8 cellular contexts compared by ENCODE assay signal in genomic region chr19:42255766-42256750, GRCh38. TPM values are rescaled to one million over a fixed set of nuclear protein-coding genes. Genes with fewer than 3 reads are reported as not detected.
DNase-seq lines count a peak whose midpoint lies in the region; ATAC-seq and TF ChIP-seq lines count a peak whose summit lies in the region.

No MANE protein-coding gene starts in this region.

- H3K36me3 ChIP-seq in MG63 (peaks cover 24% of the 10 kb centered on the region), prostate gland (no peaks in the 10 kb centered on the region)

- H3K9me3 ChIP-seq in MG63: no peaks in the 10 kb centered on the region
- no peaks in the 10 kb centered on the region for H3K9me3 ChIP-seq in prostate gland

- peak overlapping the region; percentile 100 for H3K4me3 ChIP-seq in MG63
- H3K4me3 ChIP-seq in prostate gland: peak overlapping the region; percentile 98

- WGBS in prostate gland: 4% methylated on average over 38 of the region's 38 CpGs

- H3K27me3 ChIP-seq in MG63 (no peaks in the 10 kb centered on the region), prostate gland (replicated peaks; ENCODE audit: insufficient read depth) (no peaks in the 10 kb centered on the region)

- intact Hi-C loops in left ventricle myocardium superior (cut with micrococcal nuclease): no loop called here
- intact Hi-C loops in prostate gland (cut with DNase I): loop anchor here (1.0 kb wide), 1 partner anchor 12 kb away; no protein-coding TSS in a partner anchor

- peak overlapping the region; percentile 98 for H3K27ac ChIP-seq in prostate gland

- peaks cover 9% of the 10 kb centered on the region for H3K4me1 ChIP-seq in prostate gland (replicated peaks)

- no peak for TF ChIP-seq CTCF in prostate gland (IDR thresholded peaks at IDR 0.05)

- ATAC-seq in left ventricle myocardium superior (peak; percentile 4), HG02678 (IDR thresholded peaks at IDR 0.05; ENCODE audit: unreplicated experiment) (no peak), GM21723 (IDR thresholded peaks at IDR 0.05; ENCODE audit: unreplicated experiment) (no peak), HG03108 (IDR thresholded peaks at IDR 0.05; ENCODE audit: unreplicated experiment) (no peak)

- TF ChIP-seq POLR2A in prostate gland (IDR thresholded peaks at IDR 0.05): no peak

- DNase-seq in DMS79 treated with DMSO at 0.1 percent for 48 hours (lab: John Stamatoyannopoulos, UW): peak; percentile 37
- DNase-seq in MG63: no peak
- DNase-seq in amniotic epithelial cell (ENCODE audit: low read depth): peak; percentile 52
- peak; percentile 75 for DNase-seq in left ventricle myocardium superior
- DNase-seq in prostate gland (ENCODE audit: low spot score): no peak

RNA-seq across cellular contexts. Expression of gene ERF, which starts 1.1 kb away (rescaled TPM):
- total RNA-seq in MG63 (2014; rRNA removed; shearing (Covaris generic); ENCODE audit: low replicate concordance): 78.3 and 168 TPM in 2 replicates
- total RNA-seq in left ventricle myocardium superior (46.0 TPM), prostate gland (100 to 1,000 TPM in 1 of 2 donors, 10 to 100 TPM in 1; 33.9 to 121 TPM)

RNA-seq across cellular contexts. Expression of gene CIC, which starts 13.0 kb away (rescaled TPM):
- 5.9 and 15.8 TPM in 2 replicates for total RNA-seq in MG63 (2014; rRNA removed; shearing (Covaris generic); ENCODE audit: low replicate concordance)
- 37.1 TPM for total RNA-seq in left ventricle myocardium superior
- 100 to 1,000 TPM in 1 of 2 donors, 10 to 100 TPM in 1; 64.6 to 145 TPM for total RNA-seq in prostate gland

RNA-seq across cellular contexts. Expression of gene GSK3A, which starts 13.7 kb away (rescaled TPM):
- 24.1 and 27.3 TPM in 2 replicates for total RNA-seq in MG63 (2014; rRNA removed; shearing (Covaris generic); ENCODE audit: low replicate concordance)
- total RNA-seq in left ventricle myocardium superior (40.0 TPM), prostate gland (10 to 100 TPM; 37.1 to 61.6 TPM)

RNA-seq across cellular contexts. Expression of gene ZNF526, which starts 35.9 kb away (rescaled TPM):
- total RNA-seq in MG63 (2014; rRNA removed; shearing (Covaris generic); ENCODE audit: low replicate concordance): 8.5 and 12.8 TPM in 2 replicates
- total RNA-seq in left ventricle myocardium superior: 6.7 TPM
- total RNA-seq in prostate gland: 10 to 100 TPM in 1 of 2 donors, 1 to 10 TPM in 1; 8.2 to 14.1 TPM

RNA-seq across cellular contexts. Expression of gene DEDD2, which starts 38.6 kb away (rescaled TPM):
- total RNA-seq in MG63 (2014; rRNA removed; shearing (Covaris generic); ENCODE audit: low replicate concordance): 26.3 and 42.9 TPM in 2 replicates
- total RNA-seq in left ventricle myocardium superior (17.2 TPM), prostate gland (10 to 100 TPM; 70.3 to 98.1 TPM)

Comparison
In these comparisons a context has a peak if more than half of its experiments do, and no peak if none do; other contexts are left out.
1. DNase-seq: peak in DMS79 treated with DMSO at 0.1 percent for 48 hours (single experiment), amniotic epithelial cell (single experiment) and left ventricle myocardium superior (single experiment); none in MG63 (single experiment) and prostate gland (single experiment).